Comparison of ENCODE assay signal across 8 cellular contexts in the genomic region with DNA sequence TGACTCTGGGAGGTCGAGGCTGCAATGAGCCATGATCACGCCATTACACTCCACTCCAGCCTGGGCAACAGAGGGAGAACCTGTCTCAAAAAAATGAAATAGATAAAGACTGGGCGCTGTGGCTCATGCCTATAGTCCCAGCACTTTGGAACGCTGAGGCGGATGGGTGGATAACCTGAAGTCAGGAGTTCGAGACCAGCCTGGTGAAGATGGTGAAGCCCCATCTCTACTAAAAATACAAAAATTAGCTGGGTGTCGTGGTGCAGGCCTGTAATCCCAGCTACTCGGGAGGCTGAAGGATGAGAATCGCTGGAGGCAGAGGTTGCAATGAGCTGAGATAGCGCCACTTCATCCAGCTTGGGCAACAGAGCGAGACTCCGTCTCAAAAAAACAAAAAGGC. TPM values are rescaled to one million over a fixed set of nuclear protein-coding genes. Genes with fewer than 3 reads are reported as not detected.
DNase-seq lines count a peak whose midpoint lies in the region; ATAC-seq lines count a peak whose summit lies in the region.

No MANE protein-coding gene starts in this region.

- no peak for DNase-seq in CD4-positive, alpha-beta memory T cell
- DNase-seq in activated naive CD8-positive, alpha-beta T cell treated with anti-CD3 and anti-CD28 coated beads, Interleukin-2, amount 10 ng/mL, durations not matched to agents 7 days and 5 days, result no peak
- DNase-seq in putamen (ENCODE audit: low spot score), result no peak
- no peak for DNase-seq in activated effector memory CD4-positive, alpha-beta T cell treated with anti-CD3 and anti-CD28 coated beads, Interleukin-2, amount 50 U/mL, for 16 hours
- DNase-seq in DMS153 (lab: John Stamatoyannopoulos, UW), result no peak
- no peak for DNase-seq in retina

- H3K27me3 ChIP-seq in CD4-positive, alpha-beta memory T cell (ENCODE audit: insufficient read depth, low read length), result no peaks in the 10 kb centered on the region
- no peaks in the 10 kb centered on the region for H3K27me3 ChIP-seq in HUES6 (ENCODE audit: control insufficient read depth, insufficient read depth, low read length)

- H3K27ac Mint-ChIP-seq in CD4-positive, alpha-beta memory T cell, result peak overlapping the region in 5 of 7 donors; percentile 64 to 99 (median 78)
- H3K27ac Mint-ChIP-seq in activated naive CD8-positive, alpha-beta T cell treated with anti-CD3 and anti-CD28 coated beads, Interleukin-2, amount 10 ng/mL, durations not matched to agents 7 days and 5 days, result peak overlapping the region; percentile 81

- no peak for ATAC-seq in activated naive CD8-positive, alpha-beta T cell treated with anti-CD3 and anti-CD28 coated beads, Interleukin-2, amount 10 ng/mL, durations not matched to agents 7 days and 5 days (ENCODE audit: low read depth)

- peaks cover 0 to 8% (median 0%) of the 10 kb centered on the region in 8 donors for H3K9me3 Mint-ChIP-seq in CD4-positive, alpha-beta memory T cell
- no peaks in the 10 kb centered on the region for H3K9me3 Mint-ChIP-seq in activated naive CD8-positive, alpha-beta T cell treated with anti-CD3 and anti-CD28 coated beads, Interleukin-2, amount 10 ng/mL, durations not matched to agents 7 days and 5 days

- intact Hi-C loops in CD4-positive, alpha-beta memory T cell (cut with micrococcal nuclease), result loop anchor here (1.0 to 5.0 kb wide), 4 partner anchors 33 to 552 kb away; a partner anchor contains a TSS

- H3K4me3 Mint-ChIP-seq in CD4-positive, alpha-beta memory T cell, result peak overlapping the region in 5 of 8 donors; percentile 39 to 67 (median 44)
- H3K4me3 Mint-ChIP-seq in activated naive CD8-positive, alpha-beta T cell treated with anti-CD3 and anti-CD28 coated beads, Interleukin-2, amount 10 ng/mL, durations not matched to agents 7 days and 5 days, result peak overlapping the region; percentile 69

- POLR2A ChIA-PET in CD4-positive, alpha-beta memory T cell (lab: Charles Lee; ENCODE audit: partially characterized antibody), result interaction anchor here (1.9 to 3.1 kb wide), 8 partner anchors 13 to 234 kb away, joined by 6 to 25 read pairs (median 16); a partner anchor contains a TSS
- POLR2A ChIA-PET in activated naive CD8-positive, alpha-beta T cell treated with anti-CD3 and anti-CD28 coated beads, Interleukin-2, amount 10 ng/mL, durations not matched to agents 7 days and 5 days (lab: Charles Lee), result interaction anchor here (1.1 to 2.9 kb wide), 9 partner anchors 15 to 274 kb away, joined by 4 to 23 read pairs (median 5); a partner anchor contains a TSS

- H3K4me3 ChIP-seq in CD4-positive, alpha-beta memory T cell (ENCODE audit: low read length in 2 of 2), result no peak overlapping the region
- H3K4me3 ChIP-seq in HUES6 (ENCODE audit: low read depth, low read length) (peak overlapping the region; percentile 79; the same call in 1 of the 2 replicates), mesodermal cell (ENCODE audit: extremely low read depth, insufficient read depth, low read length, poor library complexity, severe bottlenecking) (peak overlapping the region; percentile 96)

- CTCF ChIA-PET in CD4-positive, alpha-beta memory T cell (lab: Charles Lee; ENCODE audit: partially characterized antibody), result interaction anchor here (1.1 to 5.2 kb wide), 13 partner anchors 12 to 173 kb away, joined by 3 to 53 read pairs (median 9); a partner anchor contains a TSS

- no peaks in the 10 kb centered on the region for H3K9me3 ChIP-seq in CD4-positive, alpha-beta memory T cell (ENCODE audit: control insufficient read depth in 1 of 2, low read length in 2 of 2)
- H3K9me3 ChIP-seq in HUES6 (ENCODE audit: control insufficient read depth, insufficient read depth, low read depth, low read length) (no peaks in the 10 kb centered on the region), mesodermal cell (ENCODE audit: control insufficient read depth, low read length) (no peaks in the 10 kb centered on the region)

- 93 to 94% methylated on average over 5 to 9 of the region's 12 CpGs for WGBS in mesodermal cell (ENCODE audit: insufficient coverage in 2 of 2), 2 experiments

- no peak overlapping the region for H3K9ac ChIP-seq in HUES6 (ENCODE audit: low read length)

- no peaks in the 10 kb centered on the region for H3K27me3 Mint-ChIP-seq in CD4-positive, alpha-beta memory T cell
- H3K27me3 Mint-ChIP-seq in activated naive CD8-positive, alpha-beta T cell treated with anti-CD3 and anti-CD28 coated beads, Interleukin-2, amount 10 ng/mL, durations not matched to agents 7 days and 5 days, result no peaks in the 10 kb centered on the region

- peaks cover 36% of the 10 kb centered on the region for H3K4me1 ChIP-seq in CD4-positive, alpha-beta memory T cell (ENCODE audit: insufficient read depth, low read length)
- H3K4me1 ChIP-seq in HUES6 (ENCODE audit: control insufficient read depth, insufficient read depth, low read length) (no peaks in the 10 kb centered on the region), mesodermal cell (ENCODE audit: control insufficient read depth, insufficient read depth, low read length, poor library complexity, severe bottlenecking) (peaks cover 3% of the 10 kb centered on the region)

- H3K4me1 Mint-ChIP-seq in CD4-positive, alpha-beta memory T cell, result peaks cover 14 to 44% (median 32%) of the 10 kb centered on the region in 4 donors
- peaks cover 23% of the 10 kb centered on the region for H3K4me1 Mint-ChIP-seq in activated naive CD8-positive, alpha-beta T cell treated with anti-CD3 and anti-CD28 coated beads, Interleukin-2, amount 10 ng/mL, durations not matched to agents 7 days and 5 days

- H3K36me3 Mint-ChIP-seq in CD4-positive, alpha-beta memory T cell, result peaks cover 4 to 30% of the 10 kb centered on the region in 2 donors
- peaks cover 16% of the 10 kb centered on the region for H3K36me3 Mint-ChIP-seq in activated naive CD8-positive, alpha-beta T cell treated with anti-CD3 and anti-CD28 coated beads, Interleukin-2, amount 10 ng/mL, durations not matched to agents 7 days and 5 days

- H3K27ac ChIP-seq in CD4-positive, alpha-beta memory T cell (ENCODE audit: low read depth, low read length), result no peak overlapping the region
- H3K27ac ChIP-seq in HUES6 (ENCODE audit: low read depth, low read length), result no peak overlapping the region
- H3K27ac ChIP-seq in mesodermal cell (ENCODE audit: low read depth, low read length, severe bottlenecking), result no peak overlapping the region

- no peaks in the 10 kb centered on the region for H3K36me3 ChIP-seq in CD4-positive, alpha-beta memory T cell (ENCODE audit: insufficient read depth, low read length)
- H3K36me3 ChIP-seq in HUES6 (ENCODE audit: control insufficient read depth, insufficient read depth, low read length), result peaks cover 16% of the 10 kb centered on the region
- peaks cover 33% of the 10 kb centered on the region for H3K36me3 ChIP-seq in mesodermal cell (ENCODE audit: control insufficient read depth, insufficient read depth, low read length)

RNA-seq across cellular contexts. Expression of a gene that starts 1.1 kb away (rescaled TPM):
- 10 to 100 TPM; 50.6 to 57.1 TPM for total RNA-seq in CD4-positive, alpha-beta memory T cell
- polyA plus RNA-seq in CD4-positive, alpha-beta memory T cell, result 10 to 100 TPM; 20.3 to 20.7 TPM
- 10 to 100 TPM; 63.8 to 65.1 TPM for total RNA-seq in activated naive CD8-positive, alpha-beta T cell treated with anti-CD3 and anti-CD28 coated beads, Interleukin-2, amount 10 ng/mL, durations not matched to agents 7 days and 5 days
- 58.8 TPM for polyA plus RNA-seq in mesodermal cell (2013, experiment 1 of 2)
- polyA plus RNA-seq in mesodermal cell (2013, experiment 2 of 2), result 64.4 TPM

RNA-seq across cellular contexts. Expression of a gene that starts 33.7 kb away (rescaled TPM):
- total RNA-seq in CD4-positive, alpha-beta memory T cell, result 10 to 100 TPM; 17.9 to 18.5 TPM
- polyA plus RNA-seq in CD4-positive, alpha-beta memory T cell, result 1 to 10 TPM; 2.7 to 8.1 TPM
- 10 to 100 TPM; 13.7 TPM for total RNA-seq in activated naive CD8-positive, alpha-beta T cell treated with anti-CD3 and anti-CD28 coated beads, Interleukin-2, amount 10 ng/mL, durations not matched to agents 7 days and 5 days
- polyA plus RNA-seq in mesodermal cell (2013, experiment 1 of 2), result 34.3 TPM
- 37.1 TPM for polyA plus RNA-seq in mesodermal cell (2013, experiment 2 of 2)

RNA-seq across cellular contexts. Expression of a gene that starts 53.8 kb away (rescaled TPM):
- 10 to 100 TPM; 41.1 to 41.9 TPM for total RNA-seq in CD4-positive, alpha-beta memory T cell
- polyA plus RNA-seq in CD4-positive, alpha-beta memory T cell, result 10 to 100 TPM; 39.5 to 45.2 TPM
- total RNA-seq in activated naive CD8-positive, alpha-beta T cell treated with anti-CD3 and anti-CD28 coated beads, Interleukin-2, amount 10 ng/mL, durations not matched to agents 7 days and 5 days, result 10 to 100 TPM; 49.3 to 51.4 TPM
- polyA plus RNA-seq in mesodermal cell (2013, experiment 1 of 2), result 50.0 TPM
- polyA plus RNA-seq in mesodermal cell (2013, experiment 2 of 2), result 56.9 TPM

Comparison
In these comparisons a context has a peak if more than half of its experiments do, and no peak if none do; other contexts are left out.
1. H3K4me3 ChIP-seq: peak in HUES6 (single experiment) and mesodermal cell (single experiment); none in CD4-positive, alpha-beta memory T cell (0 of 2).